Comparison of ENCODE assay signal across 10 cellular contexts in the genomic region with DNA sequence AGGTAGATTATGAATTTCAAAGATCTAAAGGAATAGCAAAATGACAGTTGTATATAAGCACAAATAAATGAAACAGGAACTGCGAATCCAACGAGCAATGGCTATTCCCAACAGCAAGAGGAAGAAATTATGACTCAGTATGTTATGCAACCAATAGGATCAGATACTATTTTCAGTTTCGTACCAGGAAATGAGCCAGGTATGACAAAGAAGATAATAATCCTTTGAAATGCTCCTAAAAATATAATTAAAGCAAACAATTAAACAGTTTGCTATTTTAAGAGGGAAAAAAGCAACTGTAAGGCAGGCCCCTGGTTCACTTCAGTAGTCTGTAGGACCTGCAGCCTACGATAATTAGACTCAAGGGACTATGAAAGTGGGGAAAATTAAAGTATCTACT. TPM values are rescaled to one million over a fixed set of nuclear protein-coding genes. Genes with fewer than 3 reads are reported as not detected.
A peak's percentile ranks its signal among the peaks of the same experiment; 100 is the strongest.
DNase-seq lines count a peak whose midpoint lies in the region; ATAC-seq and TF ChIP-seq lines count a peak whose summit lies in the region.
"Had no signal": no experiment of that assay in that cellular context is flagged by ENCODE, and none has a peak within 500 bp of the region (broad histone marks: within the 10 kb centered on the region; RNA-seq: fewer than 3 reads in every experiment).

No MANE protein-coding gene starts in this region.

- peak overlapping the region; percentile 52 for H3K4me3 Mint-ChIP-seq in MCF 10A (ENCODE audit: unreplicated experiment)
- no peak overlapping the region for H3K4me3 Mint-ChIP-seq in activated T-helper 2 cell treated with anti-CD3 and anti-CD28 coated beads, Interferon-gamma antibody, Interleukin-2, Interleukin-4, amounts not matched to agents 10 μg/mL and 5 μg/mL and 100 μg/mL, durations not matched to agents 14 hours and 24 hours and 36 hours (ENCODE audit: low read depth)
- no peak overlapping the region for H3K4me3 Mint-ChIP-seq in CD4-positive, alpha-beta memory T cell
- no peak overlapping the region for H3K4me3 Mint-ChIP-seq in GM23338

- H3K4me2 ChIP-seq in GM23338: no peak overlapping the region
- H3K4me2 ChIP-seq: BLaER1 had no signal

- H3F3A ChIP-seq in GM23338 (replicated peaks; ENCODE audit: low read depth): no peaks in the 10 kb centered on the region

- no peaks in the 10 kb centered on the region for H3K27me3 Mint-ChIP-seq in MCF 10A (ENCODE audit: insufficient read depth, unreplicated experiment)
- H3K27me3 Mint-ChIP-seq in activated T-helper 2 cell treated with anti-CD3 and anti-CD28 coated beads, Interferon-gamma antibody, Interleukin-2, Interleukin-4, amounts not matched to agents 10 μg/mL and 5 μg/mL and 100 μg/mL, durations not matched to agents 14 hours and 24 hours and 36 hours (ENCODE audit: low read depth): no peaks in the 10 kb centered on the region
- H3K27me3 Mint-ChIP-seq in CD4-positive, alpha-beta memory T cell: no peaks in the 10 kb centered on the region
- peaks cover 2% of the 10 kb centered on the region for H3K27me3 Mint-ChIP-seq in GM23338 (ENCODE audit: insufficient read depth, low read depth, poor library complexity)

- H3K4me3 ChIP-seq in left lung: no peak overlapping the region
- H3K4me3 ChIP-seq in vagina: no peak overlapping the region
- H3K4me3 ChIP-seq in CD4-positive, alpha-beta memory T cell (ENCODE audit: low read length in 2 of 2): no peak overlapping the region
- H3K4me3 ChIP-seq in GM23338: no peak overlapping the region
- H3K4me3 ChIP-seq: BLaER1 had no signal

- H3K36me3 ChIP-seq in left lung: no peaks in the 10 kb centered on the region
- H3K36me3 ChIP-seq in vagina: no peaks in the 10 kb centered on the region
- no peaks in the 10 kb centered on the region for H3K36me3 ChIP-seq in CD4-positive, alpha-beta memory T cell (ENCODE audit: insufficient read depth, low read length)
- H3K36me3 ChIP-seq in GM23338 (ENCODE audit: insufficient read depth): no peaks in the 10 kb centered on the region

- peaks cover 18% of the 10 kb centered on the region for H3K36me3 Mint-ChIP-seq in MCF 10A (ENCODE audit: insufficient read depth, unreplicated experiment)
- H3K36me3 Mint-ChIP-seq in activated T-helper 2 cell treated with anti-CD3 and anti-CD28 coated beads, Interferon-gamma antibody, Interleukin-2, Interleukin-4, amounts not matched to agents 10 μg/mL and 5 μg/mL and 100 μg/mL, durations not matched to agents 14 hours and 24 hours and 36 hours (ENCODE audit: low read depth): peaks cover 62% of the 10 kb centered on the region
- H3K36me3 Mint-ChIP-seq in CD4-positive, alpha-beta memory T cell: peaks cover 17 to 38% of the 10 kb centered on the region in 2 donors
- H3K36me3 Mint-ChIP-seq in GM23338 (ENCODE audit: low read depth): no peaks in the 10 kb centered on the region

- H3K27me3 ChIP-seq in left lung: no peaks in the 10 kb centered on the region
- H3K27me3 ChIP-seq in vagina: no peaks in the 10 kb centered on the region
- H3K27me3 ChIP-seq in CD4-positive, alpha-beta memory T cell (ENCODE audit: insufficient read depth, low read length): no peaks in the 10 kb centered on the region
- H3K27me3 ChIP-seq in GM23338 (ENCODE audit: insufficient read depth): no peaks in the 10 kb centered on the region
- H3K27me3 ChIP-seq: BLaER1 had no signal

- H3K27ac Mint-ChIP-seq in MCF 10A (ENCODE audit: low read depth, unreplicated experiment) (no peak overlapping the region), GM23338 (no peak overlapping the region)
- H3K27ac Mint-ChIP-seq in activated T-helper 2 cell treated with anti-CD3 and anti-CD28 coated beads, Interferon-gamma antibody, Interleukin-2, Interleukin-4, amounts not matched to agents 10 μg/mL and 5 μg/mL and 100 μg/mL, durations not matched to agents 14 hours and 24 hours and 36 hours: no peak overlapping the region
- no peak overlapping the region for H3K27ac Mint-ChIP-seq in CD4-positive, alpha-beta memory T cell

- no peaks in the 10 kb centered on the region for H3K9me3 ChIP-seq in left lung
- no peaks in the 10 kb centered on the region for H3K9me3 ChIP-seq in vagina
- no peaks in the 10 kb centered on the region for H3K9me3 ChIP-seq in CD4-positive, alpha-beta memory T cell (ENCODE audit: control insufficient read depth in 1 of 2, low read length in 2 of 2)
- H3K9me3 ChIP-seq: BLaER1 had no signal

- H3K4me1 Mint-ChIP-seq in MCF 10A (ENCODE audit: insufficient read depth, unreplicated experiment): peaks cover 18% of the 10 kb centered on the region
- peaks cover 39% of the 10 kb centered on the region for H3K4me1 Mint-ChIP-seq in activated T-helper 2 cell treated with anti-CD3 and anti-CD28 coated beads, Interferon-gamma antibody, Interleukin-2, Interleukin-4, amounts not matched to agents 10 μg/mL and 5 μg/mL and 100 μg/mL, durations not matched to agents 14 hours and 24 hours and 36 hours (ENCODE audit: low read depth)
- peaks cover 5 to 9% (median 7%) of the 10 kb centered on the region in 4 donors for H3K4me1 Mint-ChIP-seq in CD4-positive, alpha-beta memory T cell
- H3K4me1 Mint-ChIP-seq in GM23338: peaks cover 5% of the 10 kb centered on the region

- intact Hi-C loops in MCF 10A (cut with micrococcal nuclease) (no loop called here), left lung (cut with DNase I) (no loop called here), vagina (cut with DNase I) (loop anchor here (5.0 kb wide), 1 partner anchor 119 kb away; a partner anchor contains a TSS)
- intact Hi-C loops in activated T-helper 2 cell treated with anti-CD3 and anti-CD28 coated beads, Interferon-gamma antibody, Interleukin-2, Interleukin-4, amounts not matched to agents 10 μg/mL and 5 μg/mL and 100 μg/mL, durations not matched to agents 14 hours and 24 hours and 36 hours (cut with micrococcal nuclease): no loop called here
- intact Hi-C loops in CD4-positive, alpha-beta memory T cell (cut with micrococcal nuclease): no loop called here

- H3K27ac ChIP-seq in left lung: peak overlapping the region; percentile 52 to 63
- peak overlapping the region; percentile 79 for H3K27ac ChIP-seq in vagina
- H3K27ac ChIP-seq in CD4-positive, alpha-beta memory T cell (ENCODE audit: low read depth, low read length): no peak overlapping the region
- H3K27ac ChIP-seq in GM23338 (ENCODE audit: low read depth): no peak overlapping the region
- H3K27ac ChIP-seq: BLaER1 had no signal

- DNase-seq in SIG-M5 treated with dmso at 0.1 percent for 504 hours (lab: John Stamatoyannopoulos, UW; ENCODE audit: unreplicated experiment) (peak; percentile 83), SIG-M5 (lab: John Stamatoyannopoulos, UW) (no peak), MCF 10A (ENCODE audit: unreplicated experiment) (peak; percentile 90), left lung (no peak), vagina (ENCODE audit: extremely low spot score in 2 of 2) (no peak), GM23338 (ENCODE audit: low spot score) (no peak)
- DNase-seq in activated T-helper 2 cell treated with anti-CD3 and anti-CD28 coated beads, Interferon-gamma antibody, Interleukin-2, Interleukin-4, amounts not matched to agents 10 μg/mL and 5 μg/mL and 100 μg/mL, durations not matched to agents 14 hours and 24 hours and 36 hours (ENCODE audit: low spot score): no peak
- DNase-seq in CD4-positive, alpha-beta memory T cell: no peak
- DNase-seq: H7 had no signal

- TF ChIP-seq POLR2A in vagina (IDR thresholded peaks at IDR 0.05): no peak

- 0 out of 2 replicates have a peak, but pooled peaks cover 5% of the 10 kb centered on the region for H3K9me2 ChIP-seq in GM23338 (ENCODE audit: insufficient read depth)

- TF ChIP-seq CTCF in MCF 10A (IDR thresholded peaks at IDR 0.05; ENCODE audit: unreplicated experiment): no peak
- no peak for TF ChIP-seq CTCF in left lung (IDR thresholded peaks at IDR 0.05)
- no peak for TF ChIP-seq CTCF in vagina (IDR thresholded peaks at IDR 0.05)
- no peak for TF ChIP-seq CTCF in GM23338 (conservative IDR thresholded peaks at IDR 0.05; ENCODE audit: low read depth in 2 of 2)

- H3K4me1 ChIP-seq in left lung: peaks cover 4 to 49% of the 10 kb centered on the region in 2 donors
- H3K4me1 ChIP-seq in vagina: peaks cover 52% of the 10 kb centered on the region
- H3K4me1 ChIP-seq in CD4-positive, alpha-beta memory T cell (ENCODE audit: insufficient read depth, low read length): no peaks in the 10 kb centered on the region
- no peaks in the 10 kb centered on the region for H3K4me1 ChIP-seq in GM23338 (ENCODE audit: insufficient read depth)
- H3K4me1 ChIP-seq: BLaER1 had no signal

- no peaks in the 10 kb centered on the region for H3K9me3 Mint-ChIP-seq in MCF 10A (ENCODE audit: unreplicated experiment)
- no peaks in the 10 kb centered on the region for H3K9me3 Mint-ChIP-seq in activated T-helper 2 cell treated with anti-CD3 and anti-CD28 coated beads, Interferon-gamma antibody, Interleukin-2, Interleukin-4, amounts not matched to agents 10 μg/mL and 5 μg/mL and 100 μg/mL, durations not matched to agents 14 hours and 24 hours and 36 hours
- no peaks in the 10 kb centered on the region for H3K9me3 Mint-ChIP-seq in CD4-positive, alpha-beta memory T cell
- no peaks in the 10 kb centered on the region for H3K9me3 Mint-ChIP-seq in GM23338

- H4K20me1 ChIP-seq in GM23338 (replicated peaks; ENCODE audit: insufficient read depth): 0 out of 2 replicates have a peak, but pooled peaks cover 10% of the 10 kb centered on the region
- H4K20me1 ChIP-seq: BLaER1 had no signal

- POLR2A ChIA-PET in MCF 10A (lab: Yijun Ruan, JAX): interaction anchor here (0.7 to 2.1 kb wide), 4 partner anchors 39 to 646 kb away, joined by 3 to 4 read pairs (median 3); no protein-coding TSS in a partner anchor
- POLR2A ChIA-PET in CD4-positive, alpha-beta memory T cell (lab: Charles Lee; ENCODE audit: partially characterized antibody): no interaction called here

- peaks cover 28% of the 10 kb centered on the region for H3K79me2 ChIP-seq in GM23338 (replicated peaks; ENCODE audit: insufficient read depth)

- ATAC-seq in left lung (peak; percentile 77), GM23338 (no peak)

- BruUV-seq in MCF 10A (replicated peaks; lab: Mats Ljungman, UMichigan): no TSS peak

- H2AFZ ChIP-seq in GM23338: no peak overlapping the region

- CTCF ChIA-PET in MCF 10A (lab: Yijun Ruan, JAX): no interaction called here
- CTCF ChIA-PET in CD4-positive, alpha-beta memory T cell (lab: Charles Lee; ENCODE audit: partially characterized antibody): no interaction called here

TF ChIP-seq in GM23338, 12 proteins besides CTCF, POLR2A, EP300 and RAD21 (continues in another document):
- no peak for TF ChIP-seq POLR2AphosphoS5 (IDR thresholded peaks at IDR 0.05; ENCODE audit: low read depth)
- no peak for TF ChIP-seq JUNB (IDR thresholded peaks at IDR 0.05; ENCODE audit: unreplicated experiment)
- no peak for TF ChIP-seq ZNF114 (CRISPR knock-in tag; IDR thresholded peaks at IDR 0.05)

RNA-seq across cellular contexts. Expression of a gene that starts 58.9 kb away (rescaled TPM):
- 16.1 and 20.9 TPM in 2 replicates for total RNA-seq in MCF 10A (2022)
- 10 to 100 TPM; 13.6 to 16.8 TPM for total RNA-seq in left lung
- total RNA-seq in vagina: 39.0 TPM
- total RNA-seq in activated T-helper 2 cell treated with anti-CD3 and anti-CD28 coated beads, Interferon-gamma antibody, Interleukin-2, Interleukin-4, amounts not matched to agents 10 μg/mL and 5 μg/mL and 100 μg/mL, durations not matched to agents 14 hours and 24 hours and 36 hours: 58.2 and 62.6 TPM in 2 replicates
- 10 to 100 TPM; 23.6 to 25.2 TPM for total RNA-seq in CD4-positive, alpha-beta memory T cell
- polyA plus RNA-seq in CD4-positive, alpha-beta memory T cell: 10 to 100 TPM in 1 of 2 donors, 1 to 10 TPM in 1; 9.9 to 17.9 TPM
- 28.8 and 38.6 TPM in 2 replicates for total RNA-seq in GM23338 (2014; rRNA removed; shearing (Covaris generic))
- 34.2 and 44.5 TPM in 2 replicates for polyA plus RNA-seq in GM23338 (2016; fragmentation: Nextera tagmentation; extraction: Ambion mirVana)

Comparison
In these comparisons a context has a peak if more than half of its experiments do, and no peak if none do; other contexts are left out.
1. DNase-seq: peak in SIG-M5 treated with dmso at 0.1 percent for 504 hours (single experiment) and MCF 10A (single experiment); none in SIG-M5 (single experiment), left lung (0 of 2), vagina (0 of 2), activated T-helper 2 cell treated with anti-CD3 and anti-CD28 coated beads, Interferon-gamma antibody, Interleukin-2, Interleukin-4, amounts not matched to agents 10 μg/mL and 5 μg/mL and 100 μg/mL, durations not matched to agents 14 hours and 24 hours and 36 hours (single experiment), CD4-positive, alpha-beta memory T cell (0 of 5) and GM23338 (single experiment).
2. H3K27ac ChIP-seq: peak in left lung (2 of 2) and vagina (single experiment); none in CD4-positive, alpha-beta memory T cell (single experiment) and GM23338 (single experiment).